ENCODE assay signal across 9 cellular contexts in the genomic region with DNA sequence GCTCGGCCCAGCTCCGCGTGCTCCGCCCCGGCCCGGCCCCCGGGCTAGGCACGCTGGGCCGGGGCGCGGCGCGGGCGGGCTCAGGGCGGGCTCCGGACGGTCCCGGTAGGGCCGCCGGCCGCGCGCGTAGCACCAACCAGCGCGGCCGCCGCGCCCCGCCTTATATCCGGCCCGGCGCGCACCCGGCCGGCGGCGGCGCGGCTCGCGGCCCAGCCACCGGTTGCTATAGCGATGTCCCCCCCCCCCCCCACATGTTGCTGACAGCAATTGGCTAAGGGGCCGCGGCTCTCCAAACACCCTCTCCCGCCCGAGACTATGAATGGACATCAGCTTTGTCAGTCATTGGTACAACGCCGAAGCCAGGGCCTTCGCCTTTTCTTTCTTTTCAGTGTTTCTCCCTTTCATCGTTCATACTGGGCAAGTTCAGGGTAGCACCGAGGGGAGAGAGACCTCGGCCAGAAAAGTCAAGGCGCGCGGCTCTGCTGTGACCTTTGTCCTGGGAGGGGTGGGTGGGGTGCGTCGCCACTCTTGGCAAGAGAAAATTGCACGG.
A peak's percentile ranks its signal among the peaks of the same experiment; 100 is the strongest.
DNase-seq lines count a peak whose midpoint lies in the region; ATAC-seq and TF ChIP-seq lines count a peak whose summit lies in the region.
"Had no signal": no experiment of that assay in that cellular context is flagged by ENCODE, and none has a peak within 500 bp of the region (broad histone marks: within the 10 kb centered on the region; RNA-seq: fewer than 3 reads in every experiment).

No MANE protein-coding gene starts in this region.

- in situ Hi-C loops in astrocyte of the cerebellum (cut with HindIII; ENCODE audit: low sequenced_read_pairs), result no loop called here

- H3K4me1 ChIP-seq in CD8-positive, alpha-beta memory T cell (ENCODE audit: insufficient read depth, low read length), result peaks cover 19% of the 10 kb centered on the region
- peaks cover 18 to 64% (median 50%) of the 10 kb centered on the region in 6 donors for H3K4me1 ChIP-seq in spleen

- no peak for TF ChIP-seq POLR2A in spleen (IDR thresholded peaks at IDR 0.05)

- intact Hi-C loops in spleen (cut with DNase I; ENCODE audit: low total_unique reads), result no loop called here

- H3K36me3 Mint-ChIP-seq in CD8-positive, alpha-beta memory T cell, result no peaks in the 10 kb centered on the region

- H3K27ac ChIP-seq in CD8-positive, alpha-beta memory T cell (ENCODE audit: low read depth, low read length), result no peak overlapping the region
- H3K27ac ChIP-seq in spleen, result no peak overlapping the region
- H3K27ac ChIP-seq: epithelial cell of prostate had no signal

- POLR2A ChIA-PET in CD8-positive, alpha-beta memory T cell (lab: Charles Lee), result no interaction called here

- peaks cover 0 to 3% (median 0%) of the 10 kb centered on the region in 5 donors for H3K9me3 Mint-ChIP-seq in CD8-positive, alpha-beta memory T cell

- DNase-seq in CD8-positive, alpha-beta memory T cell, result peak in 1 of 5 donors; percentile 29
- peak; percentile 81 for DNase-seq in NCI-H1105 (lab: John Stamatoyannopoulos, UW)
- DNase-seq in astrocyte of the cerebellum (ENCODE audit: low read depth), result peak; percentile 74
- peak; percentile 32 for DNase-seq in inferior parietal cortex (ENCODE audit: extremely low spot score)
- DNase-seq in spleen, result peak; percentile 59
- no peak for DNase-seq in stimulated activated CD4-positive, alpha-beta T cell treated with anti-CD3 and anti-CD28 coated beads, Interleukin-2, amount 100 ng/mL, for 48 hours

- peaks cover 51 to 54% of the 10 kb centered on the region in 2 donors for H3K27me3 Mint-ChIP-seq in CD8-positive, alpha-beta memory T cell

- peaks cover 35% of the 10 kb centered on the region for H3K27me3 ChIP-seq in CD8-positive, alpha-beta memory T cell (ENCODE audit: insufficient read depth, low read length, poor library complexity, severe bottlenecking)
- H3K27me3 ChIP-seq in spleen (replicated peaks in 1 of 7), result peaks cover 20 to 95% (median 75%) of the 10 kb centered on the region in 7 donors

- H3K4me1 Mint-ChIP-seq in CD8-positive, alpha-beta memory T cell, result peaks cover 13 to 32% (median 15%) of the 10 kb centered on the region in 3 donors

- no peak overlapping the region for H3K4me3 ChIP-seq in CD8-positive, alpha-beta memory T cell (ENCODE audit: low read length)
- H3K4me3 ChIP-seq in astrocyte of the cerebellum (ENCODE audit: low read depth, low read length) (peak overlapping the region; percentile 38), spleen (peak overlapping the region in 6 of 8 donors; percentile 25 to 63 (median 41))

- ATAC-seq in GM21526 (IDR thresholded peaks at IDR 0.05; ENCODE audit: low FRiP score, unreplicated experiment) (no peak), HG02973 (IDR thresholded peaks at IDR 0.05; ENCODE audit: unreplicated experiment) (no peak)

- H3K4me3 Mint-ChIP-seq in CD8-positive, alpha-beta memory T cell, result peak overlapping the region in 5 of 7 donors; percentile 19 to 67 (median 63)

- no peak overlapping the region for H3K27ac Mint-ChIP-seq in CD8-positive, alpha-beta memory T cell

- no peaks in the 10 kb centered on the region for H3K36me3 ChIP-seq in CD8-positive, alpha-beta memory T cell (ENCODE audit: insufficient read depth, low read length)
- no peaks in the 10 kb centered on the region for H3K36me3 ChIP-seq in spleen

- H3K9me3 ChIP-seq in CD8-positive, alpha-beta memory T cell (ENCODE audit: low read length), result no peaks in the 10 kb centered on the region
- H3K9me3 ChIP-seq in spleen, result peaks cover 0 to 7% (median 0%) of the 10 kb centered on the region in 8 donors

- no peak for TF ChIP-seq CTCF in astrocyte of the cerebellum (IDR thresholded peaks at IDR 0.05; ENCODE audit: low read depth, low read length, missing control alignments)
- no peak for TF ChIP-seq CTCF in spleen (IDR thresholded peaks at IDR 0.05 in 8 of 11, conservative IDR thresholded peaks at IDR 0.05 in 3 of 11)

- 1 to 6% (median 1%) methylated on average over 14 to 60 of the region's 60 CpGs for WGBS in spleen, 5 donors

- CTCF ChIA-PET in CD8-positive, alpha-beta memory T cell (lab: Charles Lee), result no interaction called here

Comparison
In these comparisons a context has a peak if more than half of its experiments do, and no peak if none do; other contexts are left out.
1. DNase-seq: peak in NCI-H1105 (single experiment), astrocyte of the cerebellum (single experiment), inferior parietal cortex (single experiment) and spleen (single experiment); none in stimulated activated CD4-positive, alpha-beta T cell treated with anti-CD3 and anti-CD28 coated beads, Interleukin-2, amount 100 ng/mL, for 48 hours (0 of 2).